In genomic region chr17:16968786-16969185, GRCh38 we compare ENCODE assay signal across 2 cellular contexts.
TF ChIP-seq lines count a peak whose summit lies in the region.

No MANE protein-coding gene starts in this region.

TF ChIP-seq in A549, 52 proteins besides CTCF, POLR2A, EP300 and RAD21 (continued from another document):
- TF ChIP-seq CBX2 (IDR thresholded peaks at IDR 0.05; ENCODE audit: borderline replicate concordance, low read depth) (no peak), ESRRA (IDR thresholded peaks at IDR 0.05; ENCODE audit: borderline replicate concordance, low read length) (no peak), CBX8 (IDR thresholded peaks at IDR 0.05) (no peak), KDM5A (IDR thresholded peaks at IDR 0.05) (no peak), E2F6 (IDR thresholded peaks at IDR 0.05; ENCODE audit: borderline replicate concordance, low read depth) (no peak), PHF8 (IDR thresholded peaks at IDR 0.05; ENCODE audit: borderline replicate concordance, low read depth) (no peak), USF2 (IDR thresholded peaks at IDR 0.05) (no peak), HES2 (IDR thresholded peaks at IDR 0.05) (no peak), HDAC2 (IDR thresholded peaks at IDR 0.05) (no peak)
TF ChIP-seq in A549: peak in this region for 0.

TF ChIP-seq in GM12878, 131 proteins besides CTCF, POLR2A, EP300 and RAD21 (continued from another document):
- TF ChIP-seq PRDM15 (CRISPR knock-in tag; IDR thresholded peaks at IDR 0.05) (no peak), YBX1 (IDR thresholded peaks at IDR 0.05) (no peak), DPF2 (IDR thresholded peaks at IDR 0.05) (peak; percentile 32; the same call in 1 of the 2 replicates), ZSCAN29 (IDR thresholded peaks at IDR 0.05) (no peak), MEF2B (IDR thresholded peaks at IDR 0.05; ENCODE audit: partially characterized antibody, poor library complexity, severe bottlenecking) (peak; percentile 86), SPI1 (IDR thresholded peaks at IDR 0.05; ENCODE audit: borderline replicate concordance, insufficient read depth, low read depth, low read length) (0 out of 2 replicates have a peak, but pooled peaks have one; percentile 30), ZNF622 (IDR thresholded peaks at IDR 0.05) (no peak), POLR2AphosphoS5 (IDR thresholded peaks at IDR 0.05; ENCODE audit: low read length) (peak; percentile 43; the same call in 1 of the 2 replicates), SP1 (IDR thresholded peaks at IDR 0.05; ENCODE audit: low read depth, low read length) (no peak), ZNF687 (IDR thresholded peaks at IDR 0.05) (peak; percentile 44), PKNOX1 (IDR thresholded peaks at IDR 0.05) (peak; percentile 36; the same call in 1 of the 2 replicates), RFX5 (IDR thresholded peaks at IDR 0.05; ENCODE audit: low read depth, low read length) (peak; percentile 67), BHLHE40 (IDR thresholded peaks at IDR 0.05; ENCODE audit: borderline replicate concordance in 1 of 2, low read depth in 2 of 2, low read length in 1 of 2) (peak; percentile 45 to 50; a peak in 1 of 4 replicates), MTA2 (IDR thresholded peaks at IDR 0.05; ENCODE audit: low read depth) (peak; percentile 34; the same call in 1 of the 2 replicates), SKIL (IDR thresholded peaks at IDR 0.05; ENCODE audit: low read depth, poor library complexity, severe bottlenecking) (peak; percentile 59), IKZF1 (conservative IDR thresholded peaks at IDR 0.05) (peak; percentile 29; the same call in 1 of the 2 replicates), LARP7 (IDR thresholded peaks at IDR 0.05) (no peak), CBFB (IDR thresholded peaks at IDR 0.05; ENCODE audit: low read depth) (0 out of 2 replicates have a peak, but pooled peaks have one; percentile 36), POU2F2 (IDR thresholded peaks at IDR 0.05; ENCODE audit: borderline replicate concordance, low read depth, low read length) (peak; percentile 94; the same call in 1 of the 3 replicates), HCFC1 (IDR thresholded peaks at IDR 0.05; ENCODE audit: low read length) (no peak), RELB (IDR thresholded peaks at IDR 0.05; ENCODE audit: low read depth) (peak; percentile 44; the same call in 1 of the 2 replicates), MTA3 (IDR thresholded peaks at IDR 0.05; ENCODE audit: borderline replicate concordance, low read length) (no peak), E2F4 (IDR thresholded peaks at IDR 0.05; ENCODE audit: low read depth, low read length) (no peak), MLLT1 (IDR thresholded peaks at IDR 0.05) (no peak), HSF1 (IDR thresholded peaks at IDR 0.05; ENCODE audit: low read depth, low read length) (no peak)
